ENCODE assay signal across 23 cellular contexts in genomic region chr5:148267972-148268371, GRCh38. TPM values are rescaled to one million over a fixed set of nuclear protein-coding genes. Genes with fewer than 3 reads are reported as not detected.
A peak's percentile ranks its signal among the peaks of the same experiment; 100 is the strongest.
DNase-seq lines count a peak whose midpoint lies in the region; ATAC-seq and TF ChIP-seq lines count a peak whose summit lies in the region.
"Had no signal": no experiment of that assay in that cellular context is flagged by ENCODE, and none has a peak within 500 bp of the region (broad histone marks: within the 10 kb centered on the region; RNA-seq: fewer than 3 reads in every experiment).

No MANE protein-coding gene starts in this region.

- H3K27ac ChIP-seq in SK-N-SH (ENCODE audit: low read depth in 2 of 2, low read length in 1 of 2), result no peak overlapping the region
- peak overlapping the region in 1 of 4 donors; percentile 56 for H3K27ac ChIP-seq in body of pancreas
- H3K27ac ChIP-seq: C4-2B, HL-60 had no signal

- H3K4me1 ChIP-seq in SK-N-SH (ENCODE audit: control insufficient read depth in 1 of 2, insufficient read depth in 2 of 2, low read depth in 1 of 2, low read length in 1 of 2) (no peaks in the 10 kb centered on the region), body of pancreas (peaks cover 3% of the 10 kb centered on the region)

- in situ Hi-C loops in GM13976 (cut with MboI; ENCODE audit: low sequenced_read_pairs, unreplicated experiment), result no loop called here

- no peaks in the 10 kb centered on the region for H4K20me1 ChIP-seq in SK-N-SH (ENCODE audit: insufficient read depth)

- 0 out of 2 replicates have a peak overlapping the region, but pooled peaks have one; percentile 53 for H2AFZ ChIP-seq in SK-N-SH (ENCODE audit: low read depth)

- CTCF ChIA-PET in SK-N-SH (lab: Yijun Ruan, JAX), result no interaction called here

- ATAC-seq in SK-N-SH treated with all-trans-retinoic acid at 6 μM for 48 hours (no peak), body of pancreas (peak; percentile 52)

- DNase-seq in SK-N-SH, result no peak
- no peak for DNase-seq in body of pancreas
- peak; percentile 53 for DNase-seq in kidney tubule cell (ENCODE audit: low spot score)
- no peak for DNase-seq in NCI-H2227 (lab: John Stamatoyannopoulos, UW; ENCODE audit: unreplicated experiment)
- DNase-seq in GM13976 (ENCODE audit: low spot score), result no peak
- DNase-seq in NCI-H510A (lab: John Stamatoyannopoulos, UW), result no peak
- DNase-seq: 8988T; CD8-positive, alpha-beta memory T cell; DMS79 treated with DMSO at 0.1 percent for 48 hours; H7; KBM-7; NCI-H1092 treated with DMSO at 0.1 percent for 48 hours; NCI-H1436 treated with DMSO at 0.1 percent for 48 hours; NCI-H1930; NCI-H2227 treated with DMSO at 0.1 percent for 48 hours; NCI-H510A treated with DMSO at 0.1 percent for 48 hours; NCI-H748 treated with DMSO at 0.1 percent for 48 hours; SIG-M5 had no signal

- no peak overlapping the region for H3K4me2 ChIP-seq in SK-N-SH

- 26% methylated on average over 3 of the region's 3 CpGs for WGBS in SK-N-SH (ENCODE audit: low lambda C conversion rate)
- WGBS in body of pancreas, 2 donors, result 28 to 31% methylated on average over 3 of the region's 3 CpGs

- H3F3A ChIP-seq in SK-N-SH (replicated peaks; ENCODE audit: insufficient read depth), result no peaks in the 10 kb centered on the region

- TF ChIP-seq RAD21 in SK-N-SH (IDR thresholded peaks at IDR 0.05; ENCODE audit: low read length), result no peak

- intact Hi-C loops in body of pancreas (cut with DNase I), result no loop called here

- TF ChIP-seq CTCF in SK-N-SH (IDR thresholded peaks at IDR 0.05) (no peak), body of pancreas (IDR thresholded peaks at IDR 0.05) (no peak), GM13976 (IDR thresholded peaks at IDR 0.05; ENCODE audit: borderline replicate concordance, control extremely low read depth, extremely low read depth, insufficient read depth, missing control alignments) (no peak)

- no peak overlapping the region for H3K4me3 ChIP-seq in SK-N-SH (ENCODE audit: low read depth in 2 of 2, low read length in 1 of 2)
- H3K4me3 ChIP-seq in body of pancreas, result no peak overlapping the region

- no peaks in the 10 kb centered on the region for H3K9me3 ChIP-seq in SK-N-SH
- H3K9me3 ChIP-seq in body of pancreas, result no peaks in the 10 kb centered on the region

- H3K9ac ChIP-seq in SK-N-SH, result no peak overlapping the region

- H3K36me3 ChIP-seq in SK-N-SH (replicated peaks in 1 of 2; ENCODE audit: control insufficient read depth in 1 of 2, insufficient read depth in 2 of 2, low read length in 1 of 2) (no peaks in the 10 kb centered on the region), body of pancreas (replicated peaks in 1 of 2; ENCODE audit: insufficient read depth in 1 of 2, low read depth in 2 of 2) (no peaks in the 10 kb centered on the region)

- H3K79me2 ChIP-seq in SK-N-SH (ENCODE audit: insufficient read depth), result no peaks in the 10 kb centered on the region

- POLR2A ChIA-PET in SK-N-SH (lab: Yijun Ruan, JAX), result no interaction called here

- no peak for TF ChIP-seq EP300 in SK-N-SH (IDR thresholded peaks at IDR 0.05; ENCODE audit: borderline replicate concordance in 1 of 2, low read depth in 1 of 2, low read length in 1 of 2)

- no peaks in the 10 kb centered on the region for H3K27me3 ChIP-seq in SK-N-SH (ENCODE audit: insufficient read depth)
- H3K27me3 ChIP-seq in body of pancreas, result no peaks in the 10 kb centered on the region

- H3K9me2 ChIP-seq in SK-N-SH, result no peaks in the 10 kb centered on the region

- no peak for TF ChIP-seq POLR2A in body of pancreas (IDR thresholded peaks at IDR 0.05)

TF ChIP-seq in SK-N-SH, 30 proteins besides CTCF, POLR2A, EP300 and RAD21:
- no peak for TF ChIP-seq RCOR1 (IDR thresholded peaks at IDR 0.05; ENCODE audit: low read length)

TF ChIP-seq in SK-N-SH treated with all-trans-retinoic acid at 6 μM for 48 hours, 23 proteins besides CTCF, POLR2A, EP300 and RAD21:
- TF ChIP-seq PPARA (CRISPR knock-in tag; IDR thresholded peaks at IDR 0.05; ENCODE audit: borderline replicate concordance), result no peak
- no peak for TF ChIP-seq RARB (CRISPR knock-in tag; IDR thresholded peaks at IDR 0.05)
- TF ChIP-seq CSDC2 (CRISPR knock-in tag; IDR thresholded peaks at IDR 0.05), result no peak
- TF ChIP-seq OSR1 (CRISPR knock-in tag; IDR thresholded peaks at IDR 0.05), result no peak
- TF ChIP-seq ARNTL (CRISPR knock-in tag; IDR thresholded peaks at IDR 0.05; ENCODE audit: borderline replicate concordance, low read depth), result no peak
- TF ChIP-seq PATZ1 (CRISPR knock-in tag; IDR thresholded peaks at IDR 0.05; ENCODE audit: borderline replicate concordance), result no peak

RNA-seq across cellular contexts. Expression of gene SPINK13, which starts 0.6 kb away (rescaled TPM):
- polyA plus RNA-seq in SK-N-SH (2012; rRNA removed), result not detected in 2 replicates
- not detected in 2 replicates for polyA plus RNA-seq in SK-N-SH (2012; cell fraction: cytosol; rRNA removed)
- polyA plus RNA-seq in SK-N-SH (2012; cell fraction: nucleus; rRNA removed), result not detected in 2 replicates
- 1 to 10 TPM; 2.6 to 5.7 TPM for total RNA-seq in body of pancreas
- total RNA-seq: CD8-positive, alpha-beta memory T cell; H7; HFFc6; HT1080 had no signal
- polyA plus RNA-seq: CD8-positive, alpha-beta memory T cell had no signal

RNA-seq across cellular contexts. Expression of gene MARCOL, which starts 29.6 kb away (rescaled TPM):
- not detected in 2 replicates for polyA plus RNA-seq in SK-N-SH (2012; rRNA removed)
- polyA plus RNA-seq in SK-N-SH (2012; cell fraction: cytosol; rRNA removed), result not detected in 2 replicates
- polyA plus RNA-seq in SK-N-SH (2012; cell fraction: nucleus; rRNA removed), result not detected in 2 replicates
- total RNA-seq in body of pancreas, result not detected
- total RNA-seq: CD8-positive, alpha-beta memory T cell; H7; HFFc6; HT1080 had no signal
- polyA plus RNA-seq: CD8-positive, alpha-beta memory T cell had no signal

RNA-seq across cellular contexts. Expression of gene SPINK7, which starts 44.3 kb away (rescaled TPM):
- not detected in 2 replicates for polyA plus RNA-seq in SK-N-SH (2012; rRNA removed)
- polyA plus RNA-seq in SK-N-SH (2012; cell fraction: cytosol; rRNA removed), result not detected in 2 replicates
- polyA plus RNA-seq in SK-N-SH (2012; cell fraction: nucleus; rRNA removed), result not detected in 2 replicates
- not detected for total RNA-seq in body of pancreas
- total RNA-seq: CD8-positive, alpha-beta memory T cell; H7; HFFc6; HT1080 had no signal
- polyA plus RNA-seq: CD8-positive, alpha-beta memory T cell had no signal
